7 cellular contexts compared by ENCODE assay signal in the genomic region with DNA sequence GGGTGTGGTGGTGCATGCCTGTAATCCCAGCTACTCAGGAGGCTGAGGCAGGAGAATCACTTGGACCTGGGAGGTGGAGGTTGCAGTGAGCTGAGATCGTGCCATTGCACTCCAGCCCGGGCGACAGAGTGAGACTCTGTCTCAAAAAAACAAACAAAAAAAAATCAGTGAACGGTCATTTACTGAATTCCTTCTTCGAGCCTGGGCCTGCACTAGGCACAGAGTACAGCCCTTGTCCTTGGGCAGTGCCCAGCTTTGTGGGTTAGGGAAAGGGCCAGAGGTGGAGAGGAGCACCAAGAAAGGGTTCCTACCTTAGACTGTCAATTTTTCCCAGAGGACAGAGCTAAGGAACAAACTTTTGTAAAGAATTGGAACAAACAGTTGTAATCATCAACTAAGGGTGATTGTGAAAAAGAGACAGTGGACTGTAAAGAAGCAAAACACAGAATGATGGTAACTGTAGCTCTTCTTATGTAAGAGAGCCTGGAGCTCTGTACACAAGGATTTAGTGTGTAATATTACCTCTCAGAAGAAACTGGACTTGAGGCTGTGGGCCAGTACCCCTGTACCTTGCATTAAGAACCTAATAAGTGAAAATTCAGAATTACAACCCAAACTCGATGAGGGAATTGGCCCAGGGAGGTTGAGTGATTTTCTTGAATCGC.
"Had no signal": no experiment of that assay in that cellular context is flagged by ENCODE, and none has a peak within 500 bp of the region (broad histone marks: within the 10 kb centered on the region; RNA-seq: fewer than 3 reads in every experiment).

No MANE protein-coding gene starts in this region.

- DNase-seq: H9, HCEC 1CT had no signal

- H2AFZ ChIP-seq: GM23338 had no signal

- H3K27ac Mint-ChIP-seq: GM23338, IgD-negative memory B cell had no signal

- FAIRE-seq: H1, H54, HTR-8/SVneo had no signal

- H3K9me3 Mint-ChIP-seq: GM23338, H9, IgD-negative memory B cell had no signal

- H3K27me3 Mint-ChIP-seq: IgD-negative memory B cell had no signal

- H3K4me1 Mint-ChIP-seq: GM23338, H9 had no signal

- H3K4me2 ChIP-seq: GM23338 had no signal

- H3K4me3 ChIP-seq: GM23338 had no signal

- H3K4me3 Mint-ChIP-seq: GM23338, H9, IgD-negative memory B cell had no signal

- ATAC-seq: GM23338 had no signal
